In the genomic region with DNA sequence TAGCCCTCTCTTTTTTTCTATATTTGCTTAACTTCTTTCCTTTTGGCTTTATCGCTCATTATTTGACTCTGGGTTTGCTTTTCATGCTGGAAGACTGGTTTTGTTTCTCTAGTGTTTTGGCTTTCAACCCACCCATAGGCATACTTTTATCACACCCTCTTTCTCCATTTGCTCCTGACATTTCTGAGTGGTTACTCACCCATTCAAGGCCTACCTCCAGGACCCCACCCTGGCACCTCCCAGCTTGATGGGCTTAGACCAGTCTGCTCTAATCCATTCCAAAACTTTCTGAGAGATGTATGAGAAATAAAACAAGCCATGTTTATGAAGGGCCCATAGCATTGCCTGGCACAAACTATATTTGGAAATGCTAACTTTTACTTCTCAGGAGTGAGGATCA, we compare ENCODE assay signal across 2 cellular contexts.
TF ChIP-seq lines count a peak whose summit lies in the region.

No MANE protein-coding gene starts in this region.

TF ChIP-seq in liver, 16 proteins besides CTCF, POLR2A, EP300 and RAD21 (continued from another document):
- TF ChIP-seq, protein P1, sequence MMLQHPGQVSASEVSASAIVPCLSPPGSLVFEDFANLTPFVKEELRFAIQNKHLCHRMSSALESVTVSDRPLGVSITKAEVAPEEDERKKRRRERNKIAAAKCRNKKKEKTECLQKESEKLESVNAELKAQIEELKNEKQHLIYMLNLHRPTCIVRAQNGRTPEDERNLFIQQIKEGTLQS (IDR thresholded peaks at IDR 0.05) = no peak
- TF ChIP-seq TAF1 (conservative IDR thresholded peaks at IDR 0.05) (no peak), NR2F2 (IDR thresholded peaks at IDR 0.05) (no peak), FOXA1 (IDR thresholded peaks at IDR 0.05) (no peak), GABPA (IDR thresholded peaks at IDR 0.05 in 1 of 2, conservative IDR thresholded peaks at IDR 0.05 in 1 of 2) (no peak)

TF ChIP-seq in HepG2, 621 proteins besides CTCF, POLR2A, EP300 and RAD21 (continued from another document):
- TF ChIP-seq, protein P2, sequence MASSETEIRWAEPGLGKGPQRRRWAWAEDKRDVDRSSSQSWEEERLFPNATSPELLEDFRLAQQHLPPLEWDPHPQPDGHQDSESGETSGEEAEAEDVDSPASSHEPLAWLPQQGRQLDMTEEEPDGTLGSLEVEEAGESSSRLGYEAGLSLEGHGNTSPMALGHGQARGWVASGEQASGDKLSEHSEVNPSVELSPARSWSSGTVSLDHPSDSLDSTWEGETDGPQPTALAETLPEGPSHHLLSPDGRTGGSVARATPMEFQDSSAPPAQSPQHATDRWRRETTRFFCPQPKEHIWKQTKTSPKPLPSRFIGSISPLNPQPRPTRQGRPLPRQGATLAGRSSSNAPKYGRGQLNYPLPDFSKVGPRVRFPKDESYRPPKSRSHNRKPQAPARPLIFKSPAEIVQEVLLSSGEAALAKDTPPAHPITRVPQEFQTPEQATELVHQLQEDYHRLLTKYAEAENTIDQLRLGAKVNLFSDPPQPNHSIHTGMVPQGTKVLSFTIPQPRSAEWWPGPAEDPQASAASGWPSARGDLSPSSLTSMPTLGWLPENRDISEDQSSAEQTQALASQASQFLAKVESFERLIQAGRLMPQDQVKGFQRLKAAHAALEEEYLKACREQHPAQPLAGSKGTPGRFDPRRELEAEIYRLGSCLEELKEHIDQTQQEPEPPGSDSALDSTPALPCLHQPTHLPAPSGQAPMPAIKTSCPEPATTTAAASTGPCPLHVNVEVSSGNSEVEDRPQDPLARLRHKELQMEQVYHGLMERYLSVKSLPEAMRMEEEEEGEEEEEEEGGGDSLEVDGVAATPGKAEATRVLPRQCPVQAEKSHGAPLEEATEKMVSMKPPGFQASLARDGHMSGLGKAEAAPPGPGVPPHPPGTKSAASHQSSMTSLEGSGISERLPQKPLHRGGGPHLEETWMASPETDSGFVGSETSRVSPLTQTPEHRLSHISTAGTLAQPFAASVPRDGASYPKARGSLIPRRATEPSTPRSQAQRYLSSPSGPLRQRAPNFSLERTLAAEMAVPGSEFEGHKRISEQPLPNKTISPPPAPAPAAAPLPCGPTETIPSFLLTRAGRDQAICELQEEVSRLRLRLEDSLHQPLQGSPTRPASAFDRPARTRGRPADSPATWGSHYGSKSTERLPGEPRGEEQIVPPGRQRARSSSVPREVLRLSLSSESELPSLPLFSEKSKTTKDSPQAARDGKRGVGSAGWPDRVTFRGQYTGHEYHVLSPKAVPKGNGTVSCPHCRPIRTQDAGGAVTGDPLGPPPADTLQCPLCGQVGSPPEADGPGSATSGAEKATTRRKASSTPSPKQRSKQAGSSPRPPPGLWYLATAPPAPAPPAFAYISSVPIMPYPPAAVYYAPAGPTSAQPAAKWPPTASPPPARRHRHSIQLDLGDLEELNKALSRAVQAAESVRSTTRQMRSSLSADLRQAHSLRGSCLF (CRISPR knock-in tag; IDR thresholded peaks at IDR 0.05; ENCODE audit: borderline replicate concordance) = no peak
- TF ChIP-seq POLR2G (IDR thresholded peaks at IDR 0.05; ENCODE audit: low read depth, low read length) (no peak), THYN1 (CRISPR knock-in tag; IDR thresholded peaks at IDR 0.05; ENCODE audit: borderline replicate concordance, low read depth) (no peak)
TF ChIP-seq in HepG2: peak in this region for 0.
